18 cellular contexts compared by ENCODE assay signal in the genomic region with DNA sequence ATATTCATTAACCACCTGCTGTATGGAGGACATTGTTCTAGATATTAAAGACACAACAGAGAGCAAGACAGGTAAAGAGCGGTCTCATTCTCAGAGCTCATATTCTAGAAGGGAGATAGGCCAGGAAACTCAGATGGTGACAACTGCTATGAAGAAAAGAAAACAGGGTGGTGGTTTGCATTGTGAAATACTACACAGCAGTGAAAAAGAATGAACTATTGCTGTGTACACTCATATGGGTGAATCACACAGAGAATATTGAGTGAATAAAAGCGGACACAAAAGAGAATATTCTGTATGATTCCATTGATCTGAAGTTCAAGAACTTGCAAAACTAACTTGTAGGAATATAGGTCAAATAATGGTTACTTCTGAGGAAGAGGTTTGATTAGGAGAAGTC.
DNase-seq lines count a peak whose midpoint lies in the region; ATAC-seq, FAIRE-seq and TF ChIP-seq lines count a peak whose summit lies in the region.
"Had no signal": no experiment of that assay in that cellular context is flagged by ENCODE, and none has a peak within 500 bp of the region (broad histone marks: within the 10 kb centered on the region; RNA-seq: fewer than 3 reads in every experiment).

No MANE protein-coding gene starts in this region.

- H3K27me3 ChIP-seq in brain microvascular endothelial cell (replicated peaks) (no peaks in the 10 kb centered on the region), PC-9 (ENCODE audit: insufficient read depth, low read depth) (no peaks in the 10 kb centered on the region)

- H3K9me2 ChIP-seq in PC-9 (ENCODE audit: insufficient read depth) = no peaks in the 10 kb centered on the region

- H3K79me2 ChIP-seq in PC-9 (ENCODE audit: low read depth) = no peaks in the 10 kb centered on the region

- peak overlapping the region; percentile 82 for H3K27ac Mint-ChIP-seq in osteocyte (ENCODE audit: unreplicated experiment)
- H3K27ac Mint-ChIP-seq: CD4-positive, alpha-beta T cell; H9 had no signal

- no peaks in the 10 kb centered on the region for H3K36me3 ChIP-seq in HEK293 (ENCODE audit: control insufficient read depth in 2 of 2, insufficient read depth in 1 of 2, low read length in 2 of 2)
- peaks cover 29% of the 10 kb centered on the region for H3K36me3 ChIP-seq in brain microvascular endothelial cell (replicated peaks)
- H3K36me3 ChIP-seq in PC-9 (ENCODE audit: low read depth) = no peaks in the 10 kb centered on the region

- H2AFZ ChIP-seq in PC-9 = no peak overlapping the region

- no peak for FAIRE-seq in A549 (lab: Jason Lieb, UNC)
- FAIRE-seq: A204.1, D721Med, HTR-8/SVneo had no signal

- H3F3A ChIP-seq in PC-9 (ENCODE audit: insufficient read depth, low read depth) = no peaks in the 10 kb centered on the region

- POLR2A ChIA-PET in A549 (lab: Yijun Ruan, JAX) = no interaction called here
- POLR2A ChIA-PET in HEK293 (lab: Yijun Ruan, JAX) = interaction anchor here (0.5 kb wide), 1 partner anchor 1077 kb away, joined by 3 read pairs; no protein-coding TSS in a partner anchor
- POLR2A ChIA-PET in PC-9 (lab: Charles Lee; ENCODE audit: unreplicated experiment) = no interaction called here

- H3K4me3 ChIP-seq in A549 = no peak overlapping the region
- no peak overlapping the region for H3K4me3 ChIP-seq in HEK293 (ENCODE audit: low read depth, low read length)
- H3K4me3 ChIP-seq in brain microvascular endothelial cell (ENCODE audit: low read depth, low read length) = no peak overlapping the region
- H3K4me3 ChIP-seq in PC-9 = no peak overlapping the region

- H3K4me3 Mint-ChIP-seq in osteocyte (ENCODE audit: unreplicated experiment) = no peak overlapping the region
- H3K4me3 Mint-ChIP-seq: CD4-positive, alpha-beta T cell; H9 had no signal

- DNase-seq in A549 (ENCODE audit: low read depth in 1 of 2, low spot score in 1 of 2) = no peak
- no peak for DNase-seq in brain microvascular endothelial cell
- DNase-seq in osteocyte (ENCODE audit: extremely low spot score, unreplicated experiment) = no peak
- no peak for DNase-seq in SIG-M5 (lab: John Stamatoyannopoulos, UW)
- DNase-seq in PC-9 = no peak
- DNase-seq: Caco-2; CD4-positive, alpha-beta T cell; DMS79 treated with DMSO at 0.1 percent for 48 hours; GF-D8; GOT3; H9; KBM-7 had no signal

- H3K4me1 ChIP-seq in A549 (peaks cover 63% of the 10 kb centered on the region), HEK293 (ENCODE audit: control insufficient read depth, insufficient read depth, low read length) (no peaks in the 10 kb centered on the region), PC-9 (replicated peaks; ENCODE audit: insufficient read depth) (peaks cover 12% of the 10 kb centered on the region)

- TF ChIP-seq POLR2A in A549 (IDR thresholded peaks at IDR 0.05; ENCODE audit: low read length) = no peak

- peaks cover 69% of the 10 kb centered on the region for H3K4me1 Mint-ChIP-seq in osteocyte (ENCODE audit: unreplicated experiment)

- no peaks in the 10 kb centered on the region for H3K27me3 Mint-ChIP-seq in osteocyte (ENCODE audit: unreplicated experiment)
- H3K27me3 Mint-ChIP-seq: CD4-positive, alpha-beta T cell had no signal

- no TSS peak for BruUV-seq in PC-9 (replicated peaks; lab: Mats Ljungman, UMichigan)

- no peak overlapping the region for H3K4me2 ChIP-seq in A549
- H3K4me2 ChIP-seq in PC-9 = no peak overlapping the region

- intact Hi-C loops in PC-9 (cut with micrococcal nuclease; ENCODE audit: unreplicated experiment) = no loop called here

- H3K36me3 Mint-ChIP-seq in osteocyte (ENCODE audit: unreplicated experiment) = peaks cover 5% of the 10 kb centered on the region

- no peak for TF ChIP-seq EP300 in A549 (IDR thresholded peaks at IDR 0.05)

- peaks cover 5% of the 10 kb centered on the region for H3K9me3 Mint-ChIP-seq in osteocyte (ENCODE audit: unreplicated experiment)
- H3K9me3 Mint-ChIP-seq: CD4-positive, alpha-beta T cell; H9 had no signal

- CTCF ChIA-PET in A549 (lab: Yijun Ruan, JAX) (interaction anchor here (0.6 to 1.8 kb wide), 3 partner anchors 72 to 566 kb away, joined by 3 to 6 read pairs (median 3); no protein-coding TSS in a partner anchor), HEK293 (lab: Yijun Ruan, JAX) (no interaction called here), PC-9 (lab: Charles Lee) (no interaction called here)

- ATAC-seq in A549 (no peak), HG03565 (IDR thresholded peaks at IDR 0.05; ENCODE audit: unreplicated experiment) (no peak)

- TF ChIP-seq RAD21 in A549 (conservative IDR thresholded peaks at IDR 0.05 in 1 of 2, IDR thresholded peaks at IDR 0.05 in 1 of 2) = no peak

- H3K9me3 ChIP-seq in A549 (no peaks in the 10 kb centered on the region), HEK293 (ENCODE audit: control insufficient read depth, insufficient read depth, low read depth, low read length) (no peaks in the 10 kb centered on the region), PC-9 (ENCODE audit: insufficient read depth, low read depth) (no peaks in the 10 kb centered on the region)
- H3K9me3 ChIP-seq: Caco-2 had no signal

- H3K27ac ChIP-seq in A549 (no peak overlapping the region; a peak in 1 of 6 replicates), HEK293 (ENCODE audit: extremely low read depth, low read depth, low read length) (no peak overlapping the region), brain microvascular endothelial cell (peak overlapping the region; percentile 75), PC-9 (no peak overlapping the region)
- H3K27ac ChIP-seq: C4-2B had no signal

- 96% methylated on average over 2 of the region's 2 CpGs for WGBS in A549 (ENCODE audit: missing lambda C conversion rate)

- no peaks in the 10 kb centered on the region for H4K20me1 ChIP-seq in PC-9 (ENCODE audit: insufficient read depth)

- TF ChIP-seq CTCF in A549 (IDR thresholded peaks at IDR 0.05) (no peak), HEK293 (tag by site-specific recombination; IDR thresholded peaks at IDR 0.05) (no peak), brain microvascular endothelial cell (IDR thresholded peaks at IDR 0.05; ENCODE audit: low read depth, low read length, missing control alignments) (no peak), osteocyte (IDR thresholded peaks at IDR 0.05) (no peak), PC-9 (conservative IDR thresholded peaks at IDR 0.05) (no peak)

- in situ Hi-C loops in brain microvascular endothelial cell (cut with HindIII; ENCODE audit: low pct_ligation_motif_present, low sequenced_read_pairs) = no loop called here

TF ChIP-seq in A549, 52 proteins besides CTCF, POLR2A, EP300 and RAD21:
- no peak for TF ChIP-seq FOXS1 (CRISPR knock-in tag; IDR thresholded peaks at IDR 0.05)
- TF ChIP-seq KDM5A (IDR thresholded peaks at IDR 0.05) = no peak
- TF ChIP-seq ZNF302 (CRISPR knock-in tag; IDR thresholded peaks at IDR 0.05) = no peak
- TF ChIP-seq, protein P1, sequence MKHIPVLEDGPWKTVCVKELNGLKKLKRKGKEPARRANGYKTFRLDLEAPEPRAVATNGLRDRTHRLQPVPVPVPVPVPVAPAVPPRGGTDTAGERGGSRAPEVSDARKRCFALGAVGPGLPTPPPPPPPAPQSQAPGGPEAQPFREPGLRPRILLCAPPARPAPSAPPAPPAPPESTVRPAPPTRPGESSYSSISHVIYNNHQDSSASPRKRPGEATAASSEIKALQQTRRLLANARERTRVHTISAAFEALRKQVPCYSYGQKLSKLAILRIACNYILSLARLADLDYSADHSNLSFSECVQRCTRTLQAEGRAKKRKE (CRISPR knock-in tag; IDR thresholded peaks at IDR 0.05; ENCODE audit: low read depth) = no peak
- no peak for TF ChIP-seq ZC3H11A (IDR thresholded peaks at IDR 0.05)
- TF ChIP-seq KDM1A (IDR thresholded peaks at IDR 0.05; ENCODE audit: low read depth) = 0 out of 2 replicates have a peak, but pooled peaks have one; percentile 29

TF ChIP-seq in HEK293, 187 proteins besides CTCF, POLR2A, EP300 and RAD21:
- peak; percentile 73 for TF ChIP-seq ZNF146 (tag by site-specific recombination; IDR thresholded peaks at IDR 0.05)
- TF ChIP-seq ZNF529 (tag by site-specific recombination; IDR thresholded peaks at IDR 0.05; ENCODE audit: insufficient replicate concordance) = no peak
- no peak for TF ChIP-seq HOXC10 (CRISPR knock-in tag; IDR thresholded peaks at IDR 0.05)
- TF ChIP-seq, protein P2, sequence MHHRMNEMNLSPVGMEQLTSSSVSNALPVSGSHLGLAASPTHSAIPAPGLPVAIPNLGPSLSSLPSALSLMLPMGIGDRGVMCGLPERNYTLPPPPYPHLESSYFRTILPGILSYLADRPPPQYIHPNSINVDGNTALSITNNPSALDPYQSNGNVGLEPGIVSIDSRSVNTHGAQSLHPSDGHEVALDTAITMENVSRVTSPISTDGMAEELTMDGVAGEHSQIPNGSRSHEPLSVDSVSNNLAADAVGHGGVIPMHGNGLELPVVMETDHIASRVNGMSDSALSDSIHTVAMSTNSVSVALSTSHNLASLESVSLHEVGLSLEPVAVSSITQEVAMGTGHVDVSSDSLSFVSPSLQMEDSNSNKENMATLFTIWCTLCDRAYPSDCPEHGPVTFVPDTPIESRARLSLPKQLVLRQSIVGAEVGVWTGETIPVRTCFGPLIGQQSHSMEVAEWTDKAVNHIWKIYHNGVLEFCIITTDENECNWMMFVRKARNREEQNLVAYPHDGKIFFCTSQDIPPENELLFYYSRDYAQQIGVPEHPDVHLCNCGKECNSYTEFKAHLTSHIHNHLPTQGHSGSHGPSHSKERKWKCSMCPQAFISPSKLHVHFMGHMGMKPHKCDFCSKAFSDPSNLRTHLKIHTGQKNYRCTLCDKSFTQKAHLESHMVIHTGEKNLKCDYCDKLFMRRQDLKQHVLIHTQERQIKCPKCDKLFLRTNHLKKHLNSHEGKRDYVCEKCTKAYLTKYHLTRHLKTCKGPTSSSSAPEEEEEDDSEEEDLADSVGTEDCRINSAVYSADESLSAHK (tag by site-specific recombination; IDR thresholded peaks at IDR 0.05) = no peak
- TF ChIP-seq ZNF837 (tag by site-specific recombination; IDR thresholded peaks at IDR 0.05) = no peak
